ENCODE assay signal across 2 cellular contexts in the genomic region with DNA sequence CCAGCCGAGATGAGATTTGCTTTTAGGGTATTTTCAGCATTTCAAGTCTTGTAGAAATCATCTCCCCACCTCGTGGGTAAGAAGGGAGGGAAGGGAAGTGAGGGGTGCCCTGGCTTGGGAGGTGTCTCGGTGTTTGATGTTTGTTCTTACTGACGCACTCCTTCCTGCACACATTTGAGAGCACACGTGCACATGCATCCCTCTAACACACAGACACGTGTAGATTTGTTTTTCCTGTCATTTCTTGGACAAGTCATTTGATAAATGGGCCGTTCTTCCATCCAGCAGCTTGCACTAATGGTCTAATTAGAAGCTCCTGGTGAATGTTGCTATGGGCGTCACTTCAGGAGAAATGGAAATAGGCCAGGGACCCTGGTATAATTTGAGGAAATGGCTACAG.
TF ChIP-seq lines count a peak whose summit lies in the region.

No MANE protein-coding gene starts in this region.

TF ChIP-seq in HepG2, 621 proteins besides CTCF, POLR2A, EP300 and RAD21 (continued from another document):
- TF ChIP-seq SMAD1 (CRISPR knock-in tag; IDR thresholded peaks at IDR 0.05; ENCODE audit: borderline replicate concordance, low read depth): no peak
TF ChIP-seq in HepG2: peak in this region for 1.

TF ChIP-seq in neural cell, 6 proteins besides CTCF, POLR2A, EP300 and RAD21 (continued from another document):
- TF ChIP-seq SMC3 (conservative IDR thresholded peaks at IDR 0.05; ENCODE audit: poor library complexity) (no peak), EZH2 (IDR thresholded peaks at IDR 0.05; ENCODE audit: borderline replicate concordance, insufficient read depth, low read length, poor library complexity, severe bottlenecking) (no peak), MXI1 (conservative IDR thresholded peaks at IDR 0.05; ENCODE audit: poor library complexity, severe bottlenecking) (no peak)
